ENCODE assay signal across 1 cellular context in genomic region chr3:165128544-165128943, GRCh38.
TF ChIP-seq lines count a peak whose summit lies in the region.

No MANE protein-coding gene starts in this region.

TF ChIP-seq in HepG2, 621 proteins besides CTCF, POLR2A, EP300 and RAD21 (continued from another document):
- TF ChIP-seq HINFP (CRISPR knock-in tag; IDR thresholded peaks at IDR 0.05; ENCODE audit: low read depth) (no peak), GLI4 (CRISPR knock-in tag; IDR thresholded peaks at IDR 0.05; ENCODE audit: borderline replicate concordance) (no peak), E2F1 (CRISPR knock-in tag; IDR thresholded peaks at IDR 0.05) (no peak), NCOA5 (CRISPR knock-in tag; IDR thresholded peaks at IDR 0.05) (no peak), LBX2 (CRISPR knock-in tag; IDR thresholded peaks at IDR 0.05; ENCODE audit: borderline replicate concordance) (no peak), ZBTB25 (CRISPR knock-in tag; IDR thresholded peaks at IDR 0.05) (no peak), ZBTB7B (CRISPR knock-in tag; IDR thresholded peaks at IDR 0.05) (0 out of 2 replicates have a peak, but pooled peaks have one; percentile 27), AHR (CRISPR knock-in tag; IDR thresholded peaks at IDR 0.05) (no peak), ZNF644 (CRISPR knock-in tag; IDR thresholded peaks at IDR 0.05; ENCODE audit: low read depth) (peak; percentile 67; the same call in 1 of the 2 replicates), KLF15 (CRISPR knock-in tag; IDR thresholded peaks at IDR 0.05; ENCODE audit: borderline replicate concordance) (no peak), ZNF296 (CRISPR knock-in tag; conservative IDR thresholded peaks at IDR 0.05) (no peak), ZNF546 (CRISPR knock-in tag; conservative IDR thresholded peaks at IDR 0.05) (no peak), PBX2 (CRISPR knock-in tag; IDR thresholded peaks at IDR 0.05) (no peak), ZNF567 (CRISPR knock-in tag; IDR thresholded peaks at IDR 0.05; ENCODE audit: borderline replicate concordance) (no peak), MTERF4 (CRISPR knock-in tag; IDR thresholded peaks at IDR 0.05) (no peak), BRCA1 (CRISPR knock-in tag; IDR thresholded peaks at IDR 0.05) (no peak), HNF4A (CRISPR knock-in tag; IDR thresholded peaks at IDR 0.05) (peak; percentile 58), BCL6 (CRISPR knock-in tag; IDR thresholded peaks at IDR 0.05) (peak; percentile 82), ARID2 (CRISPR knock-in tag; IDR thresholded peaks at IDR 0.05; ENCODE audit: borderline replicate concordance) (no peak), TIGD3 (CRISPR knock-in tag; IDR thresholded peaks at IDR 0.05; ENCODE audit: borderline replicate concordance) (no peak), GATAD2A (CRISPR knock-in tag; IDR thresholded peaks at IDR 0.05) (peak; percentile 72), ZNF224 (CRISPR knock-in tag; IDR thresholded peaks at IDR 0.05) (no peak), NFYC (CRISPR knock-in tag; IDR thresholded peaks at IDR 0.05) (no peak), TARDBP (CRISPR knock-in tag; IDR thresholded peaks at IDR 0.05) (peak; percentile 48; the same call in 1 of the 2 replicates), ZNF720 (CRISPR knock-in tag; IDR thresholded peaks at IDR 0.05) (no peak), DMAP1 (CRISPR knock-in tag; IDR thresholded peaks at IDR 0.05) (no peak), PHF20 (CRISPR knock-in tag; IDR thresholded peaks at IDR 0.05) (no peak), PAXIP1 (CRISPR knock-in tag; conservative IDR thresholded peaks at IDR 0.05) (peak; percentile 79), KLF11 (CRISPR knock-in tag; IDR thresholded peaks at IDR 0.05) (no peak), NPAS2 (CRISPR knock-in tag; IDR thresholded peaks at IDR 0.05; ENCODE audit: borderline replicate concordance) (no peak), SMARCC2 (IDR thresholded peaks at IDR 0.05) (no peak), ZBTB7A (CRISPR knock-in tag; IDR thresholded peaks at IDR 0.05) (no peak), ZNF3 (CRISPR knock-in tag; IDR thresholded peaks at IDR 0.05) (no peak), ZUFSP (CRISPR knock-in tag; IDR thresholded peaks at IDR 0.05; ENCODE audit: borderline replicate concordance) (no peak), HCFC1 (IDR thresholded peaks at IDR 0.05; ENCODE audit: low read depth, low read length) (no peak), ZNF547 (CRISPR knock-in tag; IDR thresholded peaks at IDR 0.05) (no peak), STAG1 (CRISPR knock-in tag; IDR thresholded peaks at IDR 0.05) (no peak), ZNF251 (CRISPR knock-in tag; IDR thresholded peaks at IDR 0.05) (no peak), ZBTB38 (CRISPR knock-in tag; IDR thresholded peaks at IDR 0.05) (no peak)
